9 cellular contexts compared by ENCODE assay signal in the genomic region with DNA sequence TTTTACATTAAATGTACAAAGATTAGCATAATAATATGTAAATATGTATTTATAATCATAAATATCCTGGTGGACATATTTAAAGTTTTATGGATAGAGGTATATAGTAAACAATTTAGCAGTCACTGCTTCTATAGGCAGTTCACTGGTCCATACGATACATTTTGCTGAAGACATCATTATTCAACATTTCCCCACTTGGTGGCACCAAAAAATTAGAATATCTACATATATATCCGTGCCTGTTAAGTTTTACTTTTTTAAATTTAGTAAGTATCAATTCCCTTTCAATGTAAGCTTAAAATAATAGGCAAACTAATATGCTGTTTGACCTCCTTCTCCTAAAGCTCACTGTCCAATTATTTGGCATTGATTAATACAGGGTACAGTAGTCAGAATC.
DNase-seq lines count a peak whose midpoint lies in the region; ATAC-seq and TF ChIP-seq lines count a peak whose summit lies in the region.
"Had no signal": no experiment of that assay in that cellular context is flagged by ENCODE, and none has a peak within 500 bp of the region (broad histone marks: within the 10 kb centered on the region; RNA-seq: fewer than 3 reads in every experiment).

No MANE protein-coding gene starts in this region.

- H3K36me3 ChIP-seq in MM.1S (replicated peaks; ENCODE audit: insufficient read depth, low read length) = no peaks in the 10 kb centered on the region

- H3K79me2 ChIP-seq in MM.1S (ENCODE audit: low read length) = no peaks in the 10 kb centered on the region

- H3K9me2 ChIP-seq in MM.1S (replicated peaks; ENCODE audit: insufficient read depth, low read length) = no peaks in the 10 kb centered on the region

- no peaks in the 10 kb centered on the region for H3K9me3 Mint-ChIP-seq in T-cell

- POLR2A ChIA-PET in T-cell (lab: Charles Lee) = no interaction called here

- no peaks in the 10 kb centered on the region for H3K4me1 ChIP-seq in MM.1S (ENCODE audit: low read length)

- H2AFZ ChIP-seq in MM.1S (ENCODE audit: low read length) = no peak overlapping the region

- H3K9me3 ChIP-seq in MM.1S (replicated peaks; ENCODE audit: insufficient read depth, low read length) = no peaks in the 10 kb centered on the region

- no peaks in the 10 kb centered on the region for H3F3A ChIP-seq in MM.1S (ENCODE audit: insufficient read depth, low read length)

- H4K20me1 ChIP-seq in MM.1S (ENCODE audit: insufficient read depth, low read length) = no peaks in the 10 kb centered on the region

- H3K4me1 Mint-ChIP-seq in T-cell = peaks cover 5 to 18% (median 6%) of the 10 kb centered on the region in 3 donors

- no peak overlapping the region for H3K27ac ChIP-seq in MM.1S (ENCODE audit: low read length)
- H3K27ac ChIP-seq: epithelial cell of prostate had no signal

- TF ChIP-seq CTCF in MM.1S (IDR thresholded peaks at IDR 0.05; ENCODE audit: low read length) (peak; percentile 25), fibroblast of villous mesenchyme (IDR thresholded peaks at IDR 0.05; ENCODE audit: insufficient read depth, low read depth, low read length) (peak; percentile 12)

- CTCF ChIA-PET in T-cell (lab: Charles Lee) = interaction anchor here (0.9 to 1.8 kb wide), 3 partner anchors 80 to 376 kb away, joined by 3 to 7 read pairs (median 6); no protein-coding TSS in a partner anchor

- no peaks in the 10 kb centered on the region for H3K27me3 Mint-ChIP-seq in T-cell

- no peaks in the 10 kb centered on the region for H3K27me3 ChIP-seq in MM.1S (replicated peaks; ENCODE audit: insufficient read depth, low read length)

- no peak overlapping the region for H3K27ac Mint-ChIP-seq in T-cell

- ATAC-seq in GM21529 (IDR thresholded peaks at IDR 0.05; ENCODE audit: unreplicated experiment) (peak; percentile 80), T-cell (replicated peaks in 1 of 4) (no peak)

- peak; percentile 17 for DNase-seq in D341Med (ENCODE audit: low spot score)
- no peak for DNase-seq in MM.1S
- peak; percentile 11 for DNase-seq in fibroblast of villous mesenchyme (ENCODE audit: low read depth)
- no peak for DNase-seq in GF-D8 (lab: John Stamatoyannopoulos, UW)
- DNase-seq in T-cell = no peak
- no peak for DNase-seq in NCI-H128 (lab: John Stamatoyannopoulos, UW; ENCODE audit: unreplicated experiment)
- DNase-seq in kidney tubule cell (ENCODE audit: low spot score) = no peak

- no peak overlapping the region for H3K4me2 ChIP-seq in MM.1S (ENCODE audit: low read depth, low read length)

- no peak overlapping the region for H3K9ac ChIP-seq in MM.1S (ENCODE audit: low read length)

- no peak overlapping the region for H3K4me3 Mint-ChIP-seq in T-cell

- H3K4me3 ChIP-seq in MM.1S (ENCODE audit: low read length) (no peak overlapping the region), fibroblast of villous mesenchyme (ENCODE audit: low read depth, low read length) (no peak overlapping the region)

- peaks cover 15% of the 10 kb centered on the region for H3K36me3 Mint-ChIP-seq in T-cell

Comparison
In these comparisons a context has a peak if more than half of its experiments do, and no peak if none do; other contexts are left out.
1. DNase-seq: peak in D341Med (single experiment) and fibroblast of villous mesenchyme (single experiment); none in MM.1S (single experiment), GF-D8 (single experiment), T-cell (0 of 34), NCI-H128 (single experiment) and kidney tubule cell (single experiment).